ENCODE assay signal across 8 cellular contexts in genomic region chr3:122514123-122515019, GRCh38. TPM values are rescaled to one million over a fixed set of nuclear protein-coding genes. Genes with fewer than 3 reads are reported as not detected.
A peak's percentile ranks its signal among the peaks of the same experiment; 100 is the strongest.
DNase-seq lines count a peak whose midpoint lies in the region; ATAC-seq, FAIRE-seq and TF ChIP-seq lines count a peak whose summit lies in the region.

Gene KPNA1 (minus strand): TSS chr3:122514939. CDS start chr3:122496565, 18,374 bp downstream.

- H3K79me2 ChIP-seq in smooth muscle cell (ENCODE audit: low read depth): peaks cover 47% of the 10 kb centered on the region

- peak within 1 kb of the TSS; percentile 95 for H3K4me3 Mint-ChIP-seq in WTC11

- DNase-seq in AG04450 (ENCODE audit: low read depth, low spot score) (no peak), NCI-H2227 (lab: John Stamatoyannopoulos, UW; ENCODE audit: unreplicated experiment) (peak; percentile 91), WTC11 (ENCODE audit: low spot score) (peak; percentile 81), bronchial epithelial cell (ENCODE audit: low read depth) (peak; percentile 77), iPS-NIHi7 (ENCODE audit: extremely low spot score) (peak; percentile 94), smooth muscle cell (lab: John Stamatoyannopoulos, UW; ENCODE audit: unreplicated experiment) (peak; percentile 83)

- H3K36me3 Mint-ChIP-seq in WTC11: no peaks in the 10 kb centered on the region

- no peaks in the 10 kb centered on the region for H3K9me3 Mint-ChIP-seq in WTC11

- H3K36me3 ChIP-seq in bronchial epithelial cell (ENCODE audit: control insufficient read depth, insufficient read depth, low read length) (no peaks in the 10 kb centered on the region), smooth muscle cell (ENCODE audit: low read depth) (no peaks in the 10 kb centered on the region)

- H3K27ac Mint-ChIP-seq in WTC11: peak within 1 kb of the TSS; percentile 98

- H3K27me3 ChIP-seq in AG04450 (ENCODE audit: control insufficient read depth, insufficient read depth, low read length) (peaks cover 5% of the 10 kb centered on the region), bronchial epithelial cell (ENCODE audit: control insufficient read depth, insufficient read depth, low read length) (no peaks in the 10 kb centered on the region), smooth muscle cell (ENCODE audit: low read depth) (no peaks in the 10 kb centered on the region)

- peak within 1 kb of the TSS; percentile 72 for H3K4me3 ChIP-seq in AG04450 (ENCODE audit: low read depth, low read length)
- peak within 1 kb of the TSS; percentile 91 for H3K4me3 ChIP-seq in bronchial epithelial cell (ENCODE audit: low read depth, low read length)
- H3K4me3 ChIP-seq in smooth muscle cell: peak within 1 kb of the TSS; percentile 86

- no peak for FAIRE-seq in bronchial epithelial cell (lab: Jason Lieb, UNC)

- H3K4me1 ChIP-seq in smooth muscle cell (ENCODE audit: low read depth): peaks cover 26% of the 10 kb centered on the region

- peaks cover 43% of the 10 kb centered on the region for H3K4me1 Mint-ChIP-seq in WTC11

- H3K27ac ChIP-seq in AG04450 (ENCODE audit: low read depth, low read length): peak within 1 kb of the TSS; percentile 80
- H3K27ac ChIP-seq in smooth muscle cell (ENCODE audit: low read depth): peak within 1 kb of the TSS; percentile 99

- peak within 1 kb of the TSS; percentile 99 for H2AFZ ChIP-seq in smooth muscle cell (ENCODE audit: low read depth)

- peaks cover 3% of the 10 kb centered on the region for H3F3A ChIP-seq in smooth muscle cell (ENCODE audit: low read depth)

- H3K9me3 ChIP-seq in AG04450 (ENCODE audit: control insufficient read depth, insufficient read depth, low read length) (no peaks in the 10 kb centered on the region; the same call in 1 of the 2 replicates), smooth muscle cell (replicated peaks; ENCODE audit: low read depth) (no peaks in the 10 kb centered on the region)

- peak; percentile 78 for ATAC-seq in GM18873 (IDR thresholded peaks at IDR 0.05; ENCODE audit: low FRiP score, unreplicated experiment)
- peak; percentile 87 for ATAC-seq in HG03135 (IDR thresholded peaks at IDR 0.05; ENCODE audit: unreplicated experiment)
- peak; percentile 91 for ATAC-seq in WTC11

- H3K4me2 ChIP-seq in smooth muscle cell: peak within 1 kb of the TSS; percentile 89

- WGBS in smooth muscle cell (ENCODE audit: low lambda C conversion rate): under 1% methylated on average over 56 of the region's 109 CpGs

- H3K27me3 Mint-ChIP-seq in WTC11 (ENCODE audit: low read depth): peaks cover 2% of the 10 kb centered on the region; the same call in 1 of the 2 replicates

- TF ChIP-seq CTCF in AG04450 (IDR thresholded peaks at IDR 0.05; ENCODE audit: low read depth, low read length) (no peak), WTC11 (IDR thresholded peaks at IDR 0.05) (no peak), bronchial epithelial cell (IDR thresholded peaks at IDR 0.05; ENCODE audit: insufficient read depth, low read length, severe bottlenecking) (no peak), smooth muscle cell (IDR thresholded peaks at IDR 0.05; ENCODE audit: borderline replicate concordance, insufficient read depth, poor library complexity, severe bottlenecking) (no peak)

- peak within 1 kb of the TSS; percentile 98 for H3K9ac ChIP-seq in smooth muscle cell (ENCODE audit: low read depth)

- POLR2A ChIA-PET in AG04450 (lab: Yijun Ruan, JAX): interaction anchor here (0.7 to 1.0 kb wide), 4 partner anchors 12 to 34 kb away, joined by 3 to 6 read pairs (median 4); no protein-coding TSS in a partner anchor
- POLR2A ChIA-PET in WTC11 (lab: Charles Lee): interaction anchor here (1.0 to 1.1 kb wide), 3 partner anchors 22 to 98 kb away, joined by 3 to 4 read pairs (median 3); no protein-coding TSS in a partner anchor

- peaks cover 47% of the 10 kb centered on the region for H4K20me1 ChIP-seq in smooth muscle cell (ENCODE audit: low read depth)

- CTCF ChIA-PET in AG04450 (lab: Charles Lee) (interaction anchor here (0.7 to 2.0 kb wide), 3 partner anchors 18 to 164 kb away, joined by 4 to 5 read pairs (median 4); no protein-coding TSS in a partner anchor), WTC11 (lab: Charles Lee) (no interaction called here)

TF ChIP-seq in WTC11, 78 proteins besides CTCF, POLR2A, EP300 and RAD21 (continues in another document):
- no peak for TF ChIP-seq OVOL2 (CRISPR knock-in tag; IDR thresholded peaks at IDR 0.05; ENCODE audit: borderline replicate concordance)
- no peak for TF ChIP-seq ZSCAN18 (CRISPR knock-in tag; IDR thresholded peaks at IDR 0.05)
- TF ChIP-seq TEAD1 (CRISPR knock-in tag; IDR thresholded peaks at IDR 0.05): peak; percentile 37; the same call in 1 of the 2 replicates
- TF ChIP-seq, protein P1, sequence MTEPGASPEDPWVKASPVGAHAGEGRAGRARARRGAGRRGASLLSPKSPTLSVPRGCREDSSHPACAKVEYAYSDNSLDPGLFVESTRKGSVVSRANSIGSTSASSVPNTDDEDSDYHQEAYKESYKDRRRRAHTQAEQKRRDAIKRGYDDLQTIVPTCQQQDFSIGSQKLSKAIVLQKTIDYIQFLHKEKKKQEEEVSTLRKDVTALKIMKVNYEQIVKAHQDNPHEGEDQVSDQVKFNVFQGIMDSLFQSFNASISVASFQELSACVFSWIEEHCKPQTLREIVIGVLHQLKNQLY (CRISPR knock-in tag; IDR thresholded peaks at IDR 0.05): no peak
- peak; percentile 91 for TF ChIP-seq TCF7 (CRISPR knock-in tag; IDR thresholded peaks at IDR 0.05; ENCODE audit: low read depth)
- TF ChIP-seq ZNF423 (CRISPR knock-in tag; IDR thresholded peaks at IDR 0.05): peak; percentile 54; the same call in 1 of the 2 replicates
- TF ChIP-seq FOXK1 (CRISPR knock-in tag; IDR thresholded peaks at IDR 0.05): peak; percentile 64; the same call in 1 of the 2 replicates
- TF ChIP-seq KAT7 (CRISPR knock-in tag; IDR thresholded peaks at IDR 0.05; ENCODE audit: borderline replicate concordance): peak; percentile 81; the same call in 1 of the 2 replicates
- TF ChIP-seq CREB1 (CRISPR knock-in tag; IDR thresholded peaks at IDR 0.05): no peak
- peak; percentile 100 for TF ChIP-seq ZNF121 (CRISPR knock-in tag; IDR thresholded peaks at IDR 0.05)
- TF ChIP-seq PRDM15 (CRISPR knock-in tag; IDR thresholded peaks at IDR 0.05): no peak
- TF ChIP-seq FOXP1 (CRISPR knock-in tag; IDR thresholded peaks at IDR 0.05; ENCODE audit: borderline replicate concordance): peak; percentile 69
- TF ChIP-seq, protein P2, sequence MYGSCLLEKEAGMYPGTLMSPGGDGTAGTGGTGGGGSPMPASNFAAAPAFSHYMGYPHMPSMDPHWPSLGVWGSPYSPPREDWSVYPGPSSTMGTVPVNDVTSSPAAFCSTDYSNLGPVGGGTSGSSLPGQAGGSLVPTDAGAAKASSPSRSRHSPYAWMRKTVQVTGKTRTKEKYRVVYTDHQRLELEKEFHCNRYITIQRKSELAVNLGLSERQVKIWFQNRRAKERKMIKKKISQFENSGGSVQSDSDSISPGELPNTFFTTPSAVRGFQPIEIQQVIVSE (CRISPR knock-in tag; IDR thresholded peaks at IDR 0.05; ENCODE audit: borderline replicate concordance): no peak; the same call in 1 of the 2 replicates
- TF ChIP-seq ZNF219 (CRISPR knock-in tag; IDR thresholded peaks at IDR 0.05; ENCODE audit: borderline replicate concordance): no peak
- no peak for TF ChIP-seq MXD4 (CRISPR knock-in tag; IDR thresholded peaks at IDR 0.05; ENCODE audit: borderline replicate concordance)
- 0 out of 2 replicates have a peak, but pooled peaks have one; percentile 35 for TF ChIP-seq SMAD3 (CRISPR knock-in tag; IDR thresholded peaks at IDR 0.05; ENCODE audit: borderline replicate concordance)
- no peak for TF ChIP-seq ATF1 (CRISPR knock-in tag; IDR thresholded peaks at IDR 0.05)
- TF ChIP-seq ETV6 (CRISPR knock-in tag; IDR thresholded peaks at IDR 0.05): peak; percentile 61

RNA-seq across cellular contexts. Expression of gene KPNA1, which starts in this region (rescaled TPM):
- polyA plus RNA-seq in AG04450 (2011; rRNA removed) (48.1 and 54.0 TPM in 2 replicates), smooth muscle cell (26.7 and 34.6 TPM in 2 replicates)
- polyA minus RNA-seq in AG04450 (2011; rRNA and poly(A)+ RNA removed): 45.7 and 58.3 TPM in 2 replicates
- total RNA-seq in WTC11 (2021) (53.8 to 58.8 TPM (median 58.2 TPM) in 3 replicates), bronchial epithelial cell (28.4 and 36.4 TPM in 2 replicates), smooth muscle cell (37.9 and 50.8 TPM in 2 replicates)
